Comparison of ENCODE assay signal across 8 cellular contexts in the genomic region with DNA sequence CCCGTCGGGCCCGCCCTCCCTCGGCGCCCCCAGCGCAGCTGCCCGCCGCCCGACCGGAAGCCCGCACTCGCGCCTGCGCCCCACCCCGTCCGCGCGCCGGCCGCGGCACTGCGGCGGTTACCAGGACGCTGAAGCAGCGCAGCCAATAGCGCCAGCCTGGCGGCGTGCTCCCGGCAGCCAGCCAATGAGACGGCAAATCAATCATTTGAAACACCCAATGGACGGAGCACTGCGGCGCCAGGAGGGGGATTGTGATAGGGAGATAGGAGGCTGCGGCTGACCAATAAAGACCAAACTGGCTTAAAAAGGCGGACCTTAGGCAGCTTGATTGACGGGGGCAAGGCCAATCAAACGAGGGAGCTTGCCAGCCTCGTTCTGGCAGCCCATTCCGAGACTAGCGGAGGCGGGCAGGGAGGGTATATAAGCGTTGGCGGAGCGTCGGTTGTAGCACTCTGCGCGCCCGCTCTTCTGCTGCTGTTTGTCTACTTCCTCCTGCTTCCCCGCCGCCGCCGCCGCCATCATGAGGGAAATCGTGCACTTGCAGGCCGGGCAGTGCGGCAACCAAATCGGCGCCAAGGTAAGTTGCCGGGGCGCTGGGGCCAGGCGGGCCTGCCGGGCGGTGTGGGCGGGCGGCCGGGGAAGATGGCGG. TPM values are rescaled to one million over a fixed set of nuclear protein-coding genes. Genes with fewer than 3 reads are reported as not detected.
DNase-seq lines count a peak whose midpoint lies in the region; ATAC-seq, FAIRE-seq and TF ChIP-seq lines count a peak whose summit lies in the region.

TSS of gene TUBB4B (plus strand) at position 447 of the 649 bp plus-strand sequence. CDS start at position 521, 74 bp downstream.

- H3K36me3 ChIP-seq in body of pancreas (replicated peaks in 1 of 2; ENCODE audit: insufficient read depth in 1 of 2, low read depth in 2 of 2) = no peaks in the 10 kb centered on the region

- TF ChIP-seq POLR2A in body of pancreas (IDR thresholded peaks at IDR 0.05) = peak; percentile 100

- ATAC-seq in GM18520 (IDR thresholded peaks at IDR 0.05; ENCODE audit: unreplicated experiment) = peak; percentile 70
- peak; percentile 67 for ATAC-seq in HG03064 (IDR thresholded peaks at IDR 0.05; ENCODE audit: low read depth, unreplicated experiment)
- peak; percentile 85 for ATAC-seq in body of pancreas
- ATAC-seq in sciatic nerve = peak; percentile 96

- TF ChIP-seq CTCF in 22Rv1 (IDR thresholded peaks at IDR 0.05) (no peak), body of pancreas (IDR thresholded peaks at IDR 0.05) (no peak)

- no peaks in the 10 kb centered on the region for H3K27me3 ChIP-seq in body of pancreas

- peak within 1 kb of the TSS; percentile 97 for H3K27ac ChIP-seq in 22Rv1
- H3K27ac ChIP-seq in body of pancreas = peak within 1 kb of the TSS; percentile 89 to 98 (median 96)

- peak within 1 kb of the TSS; percentile 71 to 73 for H3K4me3 ChIP-seq in body of pancreas

- no peaks in the 10 kb centered on the region for H3K9me3 ChIP-seq in body of pancreas

- intact Hi-C loops in body of pancreas (cut with DNase I) (no loop called here), sciatic nerve (cut with DNase I) (no loop called here)

- DNase-seq in NCI-H2107 treated with DMSO at 0.1 percent for 48 hours (lab: John Stamatoyannopoulos, UW; ENCODE audit: unreplicated experiment) (peak; percentile 100), body of pancreas (peak; percentile 99 to 100 (median 100)), iPS DF 19.7 (ENCODE audit: low read depth, low spot score) (peak; percentile 100), sciatic nerve (ENCODE audit: low spot score) (peak; percentile 99)

- FAIRE-seq in TTC549 (lab: Jason Lieb, UNC) = peak; percentile 96

- 0 to 1% methylated on average over 6 to 64 of the region's 67 CpGs for WGBS in body of pancreas, 2 donors

- H3K4me1 ChIP-seq in body of pancreas = peaks cover 62% of the 10 kb centered on the region

RNA-seq across cellular contexts. Expression of gene TUBB4B, which starts in this region (rescaled TPM):
- total RNA-seq in body of pancreas = 100 to 1,000 TPM in 1 of 2 donors, 10 to 100 TPM in 1; 79.1 to 171 TPM
- 108 TPM for total RNA-seq in sciatic nerve

Comparison
In these comparisons a context has a peak if more than half of its experiments do, and no peak if none do; other contexts are left out.
1. Peak in every context shown above with its lines: DNase-seq, ATAC-seq, H3K4me3 ChIP-seq and H3K27ac ChIP-seq.